26 cellular contexts compared by ENCODE assay signal in genomic region chr17:10612957-10613744, GRCh38. TPM values are rescaled to one million over a fixed set of nuclear protein-coding genes. Genes with fewer than 3 reads are reported as not detected.
DNase-seq lines count a peak whose midpoint lies in the region; ATAC-seq, FAIRE-seq and TF ChIP-seq lines count a peak whose summit lies in the region.
"Had no signal": no experiment of that assay in that cellular context is flagged by ENCODE, and none has a peak within 500 bp of the region (broad histone marks: within the 10 kb centered on the region; RNA-seq: fewer than 3 reads in every experiment).

No MANE protein-coding gene starts in this region.

- in situ Hi-C loops in HepG2 (cut with HindIII; ENCODE audit: extremely low pct_ligation_motif_present, low pct_unique_long_range_greater_than_20kb): loop anchor here (10.0 kb wide), 1 partner anchor 648 kb away; no protein-coding TSS in a partner anchor
- in situ Hi-C loops in astrocyte of the spinal cord (cut with HindIII; ENCODE audit: low sequenced_read_pairs): no loop called here

- TF ChIP-seq CTCF in HepG2 (CRISPR knock-in tag; IDR thresholded peaks at IDR 0.05) (no peak), right lobe of liver (IDR thresholded peaks at IDR 0.05) (no peak), astrocyte of the spinal cord (IDR thresholded peaks at IDR 0.05; ENCODE audit: low read depth, low read length) (no peak), coronary artery (IDR thresholded peaks at IDR 0.05) (no peak)

- TF ChIP-seq POLR2A in HepG2 (IDR thresholded peaks at IDR 0.05; ENCODE audit: insufficient read depth in 1 of 2, low read depth in 2 of 2, low read length in 2 of 2) (no peak), right lobe of liver (IDR thresholded peaks at IDR 0.05) (no peak)

- no peaks in the 10 kb centered on the region for H4K20me1 ChIP-seq in HepG2 (ENCODE audit: insufficient read depth, low read length)

- H3K27me3 ChIP-seq in HepG2 (ENCODE audit: control insufficient read depth in 1 of 2, insufficient read depth in 2 of 2, low read length in 2 of 2) (no peaks in the 10 kb centered on the region; a peak in 1 of 5 replicates), right lobe of liver (no peaks in the 10 kb centered on the region)
- H3K27me3 ChIP-seq: heart right ventricle, tibial artery had no signal

- H3K36me3 ChIP-seq in HepG2 (replicated peaks in 1 of 2; ENCODE audit: control insufficient read depth in 1 of 2, insufficient read depth in 2 of 2, low read length in 2 of 2) (no peaks in the 10 kb centered on the region), right lobe of liver (no peaks in the 10 kb centered on the region)
- H3K36me3 ChIP-seq: heart right ventricle, tibial artery had no signal

- POLR2A ChIA-PET in HepG2 (lab: Yijun Ruan, JAX): no interaction called here
- POLR2A ChIA-PET in HEK293T (lab: Yijun Ruan, JAX): no interaction called here

- intact Hi-C loops in HepG2 (cut with micrococcal nuclease; ENCODE audit: unreplicated experiment): loop anchor here (10.0 kb wide), 1 partner anchor 648 kb away; no protein-coding TSS in a partner anchor
- intact Hi-C loops in right lobe of liver (cut with DNase I): loop anchor here in 1 of 2 donors (10.0 kb wide), 1 partner anchor 288 kb away; no protein-coding TSS in a partner anchor

- no peak for DNase-seq in HepG2 (ENCODE audit: low spot score)
- DNase-seq in right lobe of liver: no peak
- DNase-seq in astrocyte of the spinal cord (ENCODE audit: low read depth, low spot score): peak; percentile 33
- peak; percentile 29 for DNase-seq in left kidney (ENCODE audit: low read depth, low spot score)
- no peak for DNase-seq in coronary artery (ENCODE audit: low spot score)
- DNase-seq in HEK293T (ENCODE audit: extremely low spot score): no peak
- DNase-seq: activated CD8-positive, alpha-beta T cell treated with anti-CD3 and anti-CD28 coated beads for 36 hours; activated T-cell treated with anti-CD3 and anti-CD28 coated beads, Interleukin-2, amount 50 U/mL, for 72 hours; DMS79 treated with DMSO at 0.1 percent for 48 hours; erythroblast; H7; heart right ventricle; KBM-7; mammary epithelial cell; NCI-H1105 treated with DMSO at 0.1 percent for 48 hours; NCI-H2171; NCI-H748 treated with DMSO at 0.1 percent for 48 hours; OCI-M1; SHP77; stimulated activated CD4-positive, alpha-beta T cell treated with anti-CD3 and anti-CD28 coated beads, Interleukin-15, amount 100 ng/mL, for 24 hours; tibial artery had no signal

- H3K9me3 ChIP-seq in HepG2 (ENCODE audit: low read length): no peaks in the 10 kb centered on the region
- no peaks in the 10 kb centered on the region for H3K9me3 ChIP-seq in right lobe of liver
- H3K9me3 ChIP-seq: heart right ventricle, tibial artery had no signal

- CTCF ChIA-PET in HepG2 (lab: Yijun Ruan, JAX; ENCODE audit: low intra/inter-chr PET ratio, low total read pairs): interaction anchor here (4.6 kb wide), 1 partner anchor 285 kb away, joined by 53 read pairs; no protein-coding TSS in a partner anchor
- CTCF ChIA-PET in HEK293T (lab: Yijun Ruan, JAX): interaction anchor here (1.9 kb wide), 1 partner anchor 319 kb away, joined by 5 read pairs; no protein-coding TSS in a partner anchor

- WGBS in HepG2 (ENCODE audit: low lambda C conversion rate): 28% methylated on average over 6 of the region's 6 CpGs
- 48% methylated on average over 4 of the region's 6 CpGs for WGBS in right lobe of liver (ENCODE audit: insufficient coverage, low coverage, low lambda C conversion rate, missing lambda C conversion rate)

- H3K4me3 ChIP-seq in HepG2 (replicated peaks in 1 of 3; ENCODE audit: insufficient read depth in 1 of 3, low read depth in 2 of 3, low read length in 3 of 3) (no peak overlapping the region), right lobe of liver (no peak overlapping the region), astrocyte of the spinal cord (ENCODE audit: low read depth, low read length) (no peak overlapping the region), coronary artery (no peak overlapping the region)
- H3K4me3 ChIP-seq: heart right ventricle, tibial artery had no signal

- no peaks in the 10 kb centered on the region for H3K79me2 ChIP-seq in HepG2 (ENCODE audit: insufficient read depth, low read length)

- H3K27ac ChIP-seq in HepG2 (ENCODE audit: extremely low read length, insufficient read depth, low read length): no peak overlapping the region
- H3K27ac ChIP-seq in right lobe of liver: no peak overlapping the region
- no peak overlapping the region for H3K27ac ChIP-seq in coronary artery
- H3K27ac ChIP-seq: heart right ventricle, HL-60, tibial artery had no signal

- H3K9ac ChIP-seq in HepG2 (ENCODE audit: insufficient read depth, low read depth, low read length): no peak overlapping the region

- no peaks in the 10 kb centered on the region for H3K4me1 ChIP-seq in HepG2 (ENCODE audit: insufficient read depth, low read length)
- H3K4me1 ChIP-seq in right lobe of liver: no peaks in the 10 kb centered on the region

- no peak overlapping the region for H3K4me2 ChIP-seq in HepG2 (ENCODE audit: low read depth, low read length)

- FAIRE-seq in HepG2 (lab: Jason Lieb, UNC): no peak
- FAIRE-seq: islet of Langerhans had no signal

- no TSS peak for BruUV-seq in HepG2 (replicated peaks; lab: Mats Ljungman, UMichigan)

- ATAC-seq in HepG2 (no peak), right lobe of liver (no peak), GM21515 (IDR thresholded peaks at IDR 0.05; ENCODE audit: unreplicated experiment) (no peak), GM19023 (IDR thresholded peaks at IDR 0.05; ENCODE audit: unreplicated experiment) (no peak)
- ATAC-seq: activated CD8-positive, alpha-beta T cell treated with anti-CD3 and anti-CD28 coated beads for 36 hours; activated T-cell treated with anti-CD3 and anti-CD28 coated beads, Interleukin-2, amount 50 U/mL, for 72 hours; stimulated activated memory B cell treated with anti-CD40 and anti-IgM and Interleukin-4, amounts not matched to agents 10 μg/mL and 1 μg/mL and 100 μg/mL, for 72 hours had no signal

- no peak overlapping the region for H2AFZ ChIP-seq in HepG2 (ENCODE audit: low read length)

- TF ChIP-seq EP300 in HepG2 (IDR thresholded peaks at IDR 0.05; ENCODE audit: low read depth in 2 of 2, low read length in 2 of 2) (no peak), HepG2 (CRISPR knock-in tag; IDR thresholded peaks at IDR 0.05; ENCODE audit: borderline replicate concordance) (no peak)

- no peak for TF ChIP-seq RAD21 in HepG2 (CRISPR knock-in tag; IDR thresholded peaks at IDR 0.05)

TF ChIP-seq in HepG2, 621 proteins besides CTCF, POLR2A, EP300 and RAD21:
- TF ChIP-seq CEBPB (IDR thresholded peaks at IDR 0.05; ENCODE audit: borderline replicate concordance, low read depth, low read length): no peak
- TF ChIP-seq ZNF557 (CRISPR knock-in tag; IDR thresholded peaks at IDR 0.05): no peak
- TF ChIP-seq LCORL (IDR thresholded peaks at IDR 0.05): peak; percentile 59; the same call in 1 of the 2 replicates
- TF ChIP-seq LCORL (CRISPR knock-in tag; IDR thresholded peaks at IDR 0.05): no peak

TF ChIP-seq in HEK293T, 16 proteins besides CTCF, POLR2A, EP300 and RAD21:
- TF ChIP-seq ARNT (IDR thresholded peaks at IDR 0.05): no peak
- no peak for TF ChIP-seq L3MBTL2 (conservative IDR thresholded peaks at IDR 0.05)
TF ChIP-seq in HEK293T: peak in this region for 0.

RNA-seq across cellular contexts. Expression of gene MYH3, which starts 44.0 kb away (rescaled TPM):
- total RNA-seq in HepG2 (2016; rRNA removed; fragmentation: Illumina TruSeq; extraction: Trizol): 1.6 and 4.5 TPM in 2 replicates
- 0.97 and 2.0 TPM in 2 replicates for total RNA-seq in HepG2 (2016; cell fraction: cytosol; rRNA removed; fragmentation: Illumina TruSeq; extraction: Trizol; ENCODE audit: low read depth)
- total RNA-seq in HepG2 (2016; cell fraction: insoluble cytoplasmic fraction; rRNA removed; fragmentation: Illumina TruSeq; extraction: Trizol): 2.4 and 4.8 TPM in 2 replicates
- 0.59 and 2.3 TPM in 2 replicates for total RNA-seq in HepG2 (2016; cell fraction: membrane; rRNA removed; fragmentation: Illumina TruSeq; extraction: Trizol)
- 6.7 and 8.5 TPM in 2 replicates for total RNA-seq in HepG2 (2016; cell fraction: nucleus; rRNA removed; fragmentation: Illumina TruSeq; extraction: Trizol)
- 2.5 and 4.3 TPM in 2 replicates for polyA plus RNA-seq in HepG2 (2011; rRNA removed)
- polyA plus RNA-seq in HepG2 (2011; cell fraction: cytosol; rRNA removed): 0.53 and 0.67 TPM in 2 replicates
- polyA plus RNA-seq in HepG2 (2011; cell fraction: nucleus; rRNA removed): 11.9 and 14.9 TPM in 2 replicates
- 5.1 and 5.5 TPM in 2 replicates for polyA plus RNA-seq in HepG2 (2012)
- polyA plus RNA-seq in HepG2 (2016; cell fraction: cytosol; fragmentation: Illumina TruSeq; extraction: Trizol; ENCODE audit: low read depth): 0.67 and 0.83 TPM in 2 replicates
- polyA plus RNA-seq in HepG2 (2016; cell fraction: insoluble cytoplasmic fraction; fragmentation: Illumina TruSeq; extraction: Trizol; ENCODE audit: low read depth): 1.8 and 2.2 TPM in 2 replicates
- polyA plus RNA-seq in HepG2 (2016; cell fraction: membrane; fragmentation: Illumina TruSeq; extraction: Trizol; ENCODE audit: low read depth): 0.50 and 0.54 TPM in 2 replicates
- polyA plus RNA-seq in HepG2 (2016; cell fraction: nucleus; fragmentation: Illumina TruSeq; extraction: Trizol; ENCODE audit: insufficient read depth, low read depth): 23.0 and 26.3 TPM in 2 replicates
- polyA minus RNA-seq in HepG2 (2011; rRNA and poly(A)+ RNA removed; ENCODE audit: low replicate concordance): 1.3 and 1.7 TPM in 2 replicates
- 0.70 TPM in 1 of 2 replicates, not detected in the other for polyA minus RNA-seq in HepG2 (2011; cell fraction: cytosol; rRNA and poly(A)+ RNA removed)
- polyA minus RNA-seq in HepG2 (2011; cell fraction: nucleus; rRNA and poly(A)+ RNA removed): 5.0 and 5.2 TPM in 2 replicates
- total RNA-seq in right lobe of liver: 1 to 10 TPM in 4 of 6 experiments, under 1 TPM in 2; 0.68 to 2.6 (median 1.2) TPM

Comparison
In these comparisons a context has a peak if more than half of its experiments do, and no peak if none do; other contexts are left out.
1. DNase-seq: peak in astrocyte of the spinal cord (single experiment) and left kidney (single experiment); none in HepG2 (single experiment), right lobe of liver (0 of 3), coronary artery (single experiment) and HEK293T (single experiment).